In the genomic region with DNA sequence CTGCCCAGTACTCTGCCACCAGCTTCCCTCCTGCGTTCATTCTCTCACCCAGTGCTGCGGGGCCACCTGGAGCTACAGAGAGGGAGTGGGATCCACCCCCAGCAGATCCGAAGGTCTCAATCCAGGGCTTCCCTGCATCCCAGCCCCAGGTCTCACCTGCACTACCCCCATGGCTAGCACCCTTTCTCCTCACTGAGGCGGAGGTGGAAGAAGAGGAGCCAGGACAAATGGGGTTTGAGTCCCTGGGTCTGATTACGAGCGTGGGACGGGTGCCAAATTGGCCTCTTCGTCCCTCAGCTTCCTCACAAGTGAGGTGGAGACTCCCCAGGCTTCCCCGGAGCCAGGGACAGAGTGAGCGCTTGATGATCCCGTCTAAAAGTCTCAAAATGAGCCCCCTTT, we compare ENCODE assay signal across 1 cellular context.
TF ChIP-seq lines count a peak whose summit lies in the region.

No MANE protein-coding gene starts in this region.

TF ChIP-seq in K562, 482 proteins besides CTCF, POLR2A, EP300 and RAD21 (continued from another document):
- TF ChIP-seq, protein P1, sequence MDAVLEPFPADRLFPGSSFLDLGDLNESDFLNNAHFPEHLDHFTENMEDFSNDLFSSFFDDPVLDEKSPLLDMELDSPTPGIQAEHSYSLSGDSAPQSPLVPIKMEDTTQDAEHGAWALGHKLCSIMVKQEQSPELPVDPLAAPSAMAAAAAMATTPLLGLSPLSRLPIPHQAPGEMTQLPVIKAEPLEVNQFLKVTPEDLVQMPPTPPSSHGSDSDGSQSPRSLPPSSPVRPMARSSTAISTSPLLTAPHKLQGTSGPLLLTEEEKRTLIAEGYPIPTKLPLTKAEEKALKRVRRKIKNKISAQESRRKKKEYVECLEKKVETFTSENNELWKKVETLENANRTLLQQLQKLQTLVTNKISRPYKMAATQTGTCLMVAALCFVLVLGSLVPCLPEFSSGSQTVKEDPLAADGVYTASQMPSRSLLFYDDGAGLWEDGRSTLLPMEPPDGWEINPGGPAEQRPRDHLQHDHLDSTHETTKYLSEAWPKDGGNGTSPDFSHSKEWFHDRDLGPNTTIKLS (IDR thresholded peaks at IDR 0.05; ENCODE audit: borderline replicate concordance, low read depth) = no peak
- TF ChIP-seq, protein P2, sequence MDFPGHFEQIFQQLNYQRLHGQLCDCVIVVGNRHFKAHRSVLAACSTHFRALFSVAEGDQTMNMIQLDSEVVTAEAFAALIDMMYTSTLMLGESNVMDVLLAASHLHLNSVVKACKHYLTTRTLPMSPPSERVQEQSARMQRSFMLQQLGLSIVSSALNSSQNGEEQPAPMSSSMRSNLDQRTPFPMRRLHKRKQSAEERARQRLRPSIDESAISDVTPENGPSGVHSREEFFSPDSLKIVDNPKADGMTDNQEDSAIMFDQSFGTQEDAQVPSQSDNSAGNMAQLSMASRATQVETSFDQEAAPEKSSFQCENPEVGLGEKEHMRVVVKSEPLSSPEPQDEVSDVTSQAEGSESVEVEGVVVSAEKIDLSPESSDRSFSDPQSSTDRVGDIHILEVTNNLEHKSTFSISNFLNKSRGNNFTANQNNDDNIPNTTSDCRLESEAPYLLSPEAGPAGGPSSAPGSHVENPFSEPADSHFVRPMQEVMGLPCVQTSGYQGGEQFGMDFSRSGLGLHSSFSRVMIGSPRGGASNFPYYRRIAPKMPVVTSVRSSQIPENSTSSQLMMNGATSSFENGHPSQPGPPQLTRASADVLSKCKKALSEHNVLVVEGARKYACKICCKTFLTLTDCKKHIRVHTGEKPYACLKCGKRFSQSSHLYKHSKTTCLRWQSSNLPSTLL (IDR thresholded peaks at IDR 0.05) = no peak
- TF ChIP-seq, protein P3, sequence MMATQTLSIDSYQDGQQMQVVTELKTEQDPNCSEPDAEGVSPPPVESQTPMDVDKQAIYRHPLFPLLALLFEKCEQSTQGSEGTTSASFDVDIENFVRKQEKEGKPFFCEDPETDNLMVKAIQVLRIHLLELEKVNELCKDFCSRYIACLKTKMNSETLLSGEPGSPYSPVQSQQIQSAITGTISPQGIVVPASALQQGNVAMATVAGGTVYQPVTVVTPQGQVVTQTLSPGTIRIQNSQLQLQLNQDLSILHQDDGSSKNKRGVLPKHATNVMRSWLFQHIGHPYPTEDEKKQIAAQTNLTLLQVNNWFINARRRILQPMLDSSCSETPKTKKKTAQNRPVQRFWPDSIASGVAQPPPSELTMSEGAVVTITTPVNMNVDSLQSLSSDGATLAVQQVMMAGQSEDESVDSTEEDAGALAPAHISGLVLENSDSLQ (IDR thresholded peaks at IDR 0.05) = no peak
- TF ChIP-seq POLR2AphosphoS5 (IDR thresholded peaks at IDR 0.05; ENCODE audit: control insufficient read depth, insufficient read depth, low read depth, low read length) (no peak), NR4A1 (CRISPR knock-in tag; IDR thresholded peaks at IDR 0.05) (no peak), NR4A1 (tag; IDR thresholded peaks at IDR 0.05) (no peak)
- TF ChIP-seq, protein P4, sequence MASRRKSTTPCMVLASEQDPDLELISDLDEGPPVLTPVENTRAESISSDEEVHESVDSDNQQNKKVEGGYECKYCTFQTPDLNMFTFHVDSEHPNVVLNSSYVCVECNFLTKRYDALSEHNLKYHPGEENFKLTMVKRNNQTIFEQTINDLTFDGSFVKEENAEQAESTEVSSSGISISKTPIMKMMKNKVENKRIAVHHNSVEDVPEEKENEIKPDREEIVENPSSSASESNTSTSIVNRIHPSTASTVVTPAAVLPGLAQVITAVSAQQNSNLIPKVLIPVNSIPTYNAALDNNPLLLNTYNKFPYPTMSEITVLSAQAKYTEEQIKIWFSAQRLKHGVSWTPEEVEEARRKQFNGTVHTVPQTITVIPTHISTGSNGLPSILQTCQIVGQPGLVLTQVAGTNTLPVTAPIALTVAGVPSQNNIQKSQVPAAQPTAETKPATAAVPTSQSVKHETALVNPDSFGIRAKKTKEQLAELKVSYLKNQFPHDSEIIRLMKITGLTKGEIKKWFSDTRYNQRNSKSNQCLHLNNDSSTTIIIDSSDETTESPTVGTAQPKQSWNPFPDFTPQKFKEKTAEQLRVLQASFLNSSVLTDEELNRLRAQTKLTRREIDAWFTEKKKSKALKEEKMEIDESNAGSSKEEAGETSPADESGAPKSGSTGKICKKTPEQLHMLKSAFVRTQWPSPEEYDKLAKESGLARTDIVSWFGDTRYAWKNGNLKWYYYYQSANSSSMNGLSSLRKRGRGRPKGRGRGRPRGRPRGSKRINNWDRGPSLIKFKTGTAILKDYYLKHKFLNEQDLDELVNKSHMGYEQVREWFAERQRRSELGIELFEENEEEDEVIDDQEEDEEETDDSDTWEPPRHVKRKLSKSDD (conservative IDR thresholded peaks at IDR 0.05; ENCODE audit: low read length) = no peak
TF ChIP-seq in K562: peak in this region for 0.
